14 cellular contexts compared by ENCODE assay signal in genomic region chr14:80575763-80576162, GRCh38.
"Had no signal": no experiment of that assay in that cellular context is flagged by ENCODE, and none has a peak within 500 bp of the region (broad histone marks: within the 10 kb centered on the region; RNA-seq: fewer than 3 reads in every experiment).

No MANE protein-coding gene starts in this region.

- H3K9me3 Mint-ChIP-seq: activated naive CD4-positive, alpha-beta T cell treated with anti-CD3 and anti-CD28 coated beads, Interleukin-2, amount 50 U/mL, for 24 hours; naive B cell; stimulated activated memory B cell treated with anti-CD40 and anti-IgM and Interleukin-4, amounts not matched to agents 10 μg/mL and 1 μg/mL and 100 μg/mL, for 72 hours; WTC11 had no signal

- H3K27ac ChIP-seq: colonic mucosa, esophagus muscularis mucosa, tibial nerve, uterus had no signal

- H3K4me1 Mint-ChIP-seq: activated naive CD4-positive, alpha-beta T cell treated with anti-CD3 and anti-CD28 coated beads, Interleukin-2, amount 50 U/mL, for 24 hours; naive B cell; stimulated activated memory B cell treated with anti-CD40 and anti-IgM and Interleukin-4, amounts not matched to agents 10 μg/mL and 1 μg/mL and 100 μg/mL, for 72 hours had no signal

- H3K27me3 Mint-ChIP-seq: activated naive CD4-positive, alpha-beta T cell treated with anti-CD3 and anti-CD28 coated beads, Interleukin-2, amount 50 U/mL, for 24 hours; naive B cell; stimulated activated memory B cell treated with anti-CD40 and anti-IgM and Interleukin-4, amounts not matched to agents 10 μg/mL and 1 μg/mL and 100 μg/mL, for 72 hours had no signal

- H3K4me3 ChIP-seq: colonic mucosa, esophagus muscularis mucosa, tibial nerve, uterus had no signal

- ATAC-seq: left lobe of liver; stimulated activated memory B cell treated with anti-CD40 and anti-IgM and Interleukin-4, amounts not matched to agents 10 μg/mL and 1 μg/mL and 100 μg/mL, for 72 hours; WTC11 had no signal

- H3K4me1 ChIP-seq: colonic mucosa, esophagus muscularis mucosa, tibial nerve, uterus had no signal

- H3K9me3 ChIP-seq: colonic mucosa, esophagus muscularis mucosa, tibial nerve, uterus had no signal

- DNase-seq: activated CD4-positive, alpha-beta T cell treated with anti-CD3 and anti-CD28 coated beads, Interleukin-2, amount 50 U/mL, for 1 hour; activated CD8-positive, alpha-beta memory T cell treated with anti-CD3 and anti-CD28 coated beads for 24 hours; central memory CD4-positive, alpha-beta T cell; colonic mucosa; hippocampal formation; naive B cell; stimulated activated CD4-positive, alpha-beta T cell treated with anti-CD3 and anti-CD28 coated beads, Interleukin-12 subunit alpha, Interleukin-12 subunit beta, amount 100 ng/mL, for 4 hours; uterus had no signal

- H3K36me3 Mint-ChIP-seq: naive B cell; stimulated activated memory B cell treated with anti-CD40 and anti-IgM and Interleukin-4, amounts not matched to agents 10 μg/mL and 1 μg/mL and 100 μg/mL, for 72 hours; WTC11 had no signal

- H3K4me3 Mint-ChIP-seq: activated naive CD4-positive, alpha-beta T cell treated with anti-CD3 and anti-CD28 coated beads, Interleukin-2, amount 50 U/mL, for 24 hours; stimulated activated memory B cell treated with anti-CD40 and anti-IgM and Interleukin-4, amounts not matched to agents 10 μg/mL and 1 μg/mL and 100 μg/mL, for 72 hours; WTC11 had no signal

- H3K36me3 ChIP-seq: colonic mucosa, esophagus muscularis mucosa, tibial nerve, uterus had no signal

- H3K27ac Mint-ChIP-seq: activated naive CD4-positive, alpha-beta T cell treated with anti-CD3 and anti-CD28 coated beads, Interleukin-2, amount 50 U/mL, for 24 hours; naive B cell; stimulated activated memory B cell treated with anti-CD40 and anti-IgM and Interleukin-4, amounts not matched to agents 10 μg/mL and 1 μg/mL and 100 μg/mL, for 72 hours; WTC11 had no signal

- H3K27me3 ChIP-seq: colonic mucosa, esophagus muscularis mucosa, tibial nerve, uterus had no signal
